In the genomic region with DNA sequence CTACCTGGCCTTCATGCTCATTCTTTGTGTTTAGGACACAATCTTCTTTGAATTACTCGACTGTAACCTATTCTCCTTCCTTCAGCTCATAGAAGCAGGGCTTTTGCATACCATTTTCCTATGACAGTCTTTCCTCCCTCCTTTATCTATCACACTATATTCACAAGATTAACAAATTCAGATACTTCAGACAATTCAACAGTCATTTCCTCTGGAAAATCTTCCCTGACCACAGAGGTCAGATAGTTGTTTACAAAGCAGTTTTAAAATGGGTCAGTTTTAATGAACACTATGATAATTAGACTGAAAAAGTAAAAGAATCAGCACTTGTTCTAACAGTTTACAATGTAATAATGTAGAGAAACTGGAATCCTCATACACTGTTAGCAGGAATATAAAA, we compare ENCODE assay signal across 23 cellular contexts. TPM values are rescaled to one million over a fixed set of nuclear protein-coding genes. Genes with fewer than 3 reads are reported as not detected.
DNase-seq lines count a peak whose midpoint lies in the region; ATAC-seq, FAIRE-seq and TF ChIP-seq lines count a peak whose summit lies in the region.
"Had no signal": no experiment of that assay in that cellular context is flagged by ENCODE, and none has a peak within 500 bp of the region (broad histone marks: within the 10 kb centered on the region; RNA-seq: fewer than 3 reads in every experiment).

No MANE protein-coding gene starts in this region.

- H3K36me3 Mint-ChIP-seq in activated CD4-positive, alpha-beta T cell treated with anti-CD3 and anti-CD28 coated beads, Interleukin-2, amount 10 ng/mL, durations not matched to agents 24 days and 14 days (ENCODE audit: low read depth): peaks cover 29% of the 10 kb centered on the region

- POLR2A ChIA-PET in endothelial cell of umbilical vein (lab: Charles Lee): no interaction called here

- peak overlapping the region; percentile 39 for H3K27ac Mint-ChIP-seq in activated CD4-positive, alpha-beta T cell treated with anti-CD3 and anti-CD28 coated beads, Interleukin-2, amount 10 ng/mL, durations not matched to agents 24 days and 14 days
- H3K27ac Mint-ChIP-seq: H9 had no signal

- H2AFZ ChIP-seq in SU-DHL-6 (ENCODE audit: low read depth, low read length, severe bottlenecking): no peak overlapping the region
- H2AFZ ChIP-seq in endothelial cell of umbilical vein (ENCODE audit: low read depth, low read length): no peak overlapping the region

- H3K9me3 Mint-ChIP-seq in activated CD4-positive, alpha-beta T cell treated with anti-CD3 and anti-CD28 coated beads, Interleukin-2, amount 10 ng/mL, durations not matched to agents 24 days and 14 days: peaks cover 1% of the 10 kb centered on the region
- H3K9me3 Mint-ChIP-seq: naive B cell had no signal

- H4K20me1 ChIP-seq in SU-DHL-6 (ENCODE audit: low read depth, low read length) (peaks cover 16% of the 10 kb centered on the region), endothelial cell of umbilical vein (replicated peaks; ENCODE audit: control insufficient read depth, extremely low read depth, insufficient read depth, low read length) (no peaks in the 10 kb centered on the region)

- H3K36me3 ChIP-seq in SU-DHL-6 (ENCODE audit: low read length): peaks cover 45% of the 10 kb centered on the region
- H3K36me3 ChIP-seq in endothelial cell of umbilical vein (ENCODE audit: control insufficient read depth in 2 of 2, extremely low read depth in 1 of 2, insufficient read depth in 2 of 2, low read length in 2 of 2): peaks cover 0 to under 1% of the 10 kb centered on the region in 2 experiments

- H3K9me3 ChIP-seq in SU-DHL-6 (ENCODE audit: insufficient read depth, low read length) (peaks cover 6% of the 10 kb centered on the region; the same call in 1 of the 2 replicates), endothelial cell of umbilical vein (replicated peaks; ENCODE audit: control insufficient read depth, insufficient read depth, low read length) (no peaks in the 10 kb centered on the region)
- H3K9me3 ChIP-seq: heart left ventricle, tibial artery had no signal

- H3K9ac ChIP-seq in SU-DHL-6 (ENCODE audit: low read length) (no peak overlapping the region), endothelial cell of umbilical vein (replicated peaks; ENCODE audit: extremely low read depth, insufficient read depth, low read length) (no peak overlapping the region)

- TF ChIP-seq CTCF in SU-DHL-6 (IDR thresholded peaks at IDR 0.05; ENCODE audit: insufficient read depth, low read length, poor library complexity, severe bottlenecking): no peak
- TF ChIP-seq CTCF in endothelial cell of umbilical vein (IDR thresholded peaks at IDR 0.05; ENCODE audit: extremely low read depth in 1 of 2, insufficient read depth in 1 of 2, low read depth in 1 of 2, low read length in 2 of 2): no peak

- FAIRE-seq in H54 (lab: Jason Lieb, UNC) (peak; percentile 80), endothelial cell of umbilical vein (lab: Jason Lieb, UNC) (no peak)

- ATAC-seq in GM21723 (IDR thresholded peaks at IDR 0.05; ENCODE audit: unreplicated experiment): no peak
- ATAC-seq: heart left ventricle; Right ventricle myocardium inferior; stimulated activated naive CD8-positive, alpha-beta T cell treated with anti-CD3 and anti-CD28 coated beads, Interleukin-15, amount 100 ng/mL, for 72 hours had no signal

- peaks cover 6% of the 10 kb centered on the region; the same call in 1 of the 2 replicates for H3F3A ChIP-seq in SU-DHL-6 (ENCODE audit: insufficient read depth)

- intact Hi-C loops in activated CD4-positive, alpha-beta T cell treated with anti-CD3 and anti-CD28 coated beads, Interleukin-2, amount 10 ng/mL, durations not matched to agents 24 days and 14 days (cut with micrococcal nuclease): no loop called here
- intact Hi-C loops in endothelial cell of umbilical vein (cut with micrococcal nuclease): no loop called here

- H3K27me3 Mint-ChIP-seq in activated CD4-positive, alpha-beta T cell treated with anti-CD3 and anti-CD28 coated beads, Interleukin-2, amount 10 ng/mL, durations not matched to agents 24 days and 14 days: no peaks in the 10 kb centered on the region
- H3K27me3 Mint-ChIP-seq: naive B cell; stimulated activated naive CD8-positive, alpha-beta T cell treated with anti-CD3 and anti-CD28 coated beads, Interleukin-15, amount 100 ng/mL, for 72 hours had no signal

- DNase-seq in activated CD4-positive, alpha-beta T cell treated with anti-CD3 and anti-CD28 coated beads, Interleukin-2, amount 10 ng/mL, durations not matched to agents 24 days and 14 days: no peak
- no peak for DNase-seq in activated CD4-positive, alpha-beta T cell treated with anti-CD3 and anti-CD28 coated beads for 1 hour
- DNase-seq in H54 (ENCODE audit: insufficient read length, low spot score): no peak
- peak; percentile 6 for DNase-seq in endothelial cell of umbilical vein (ENCODE audit: low read depth, low spot score)
- DNase-seq in DMS 273 (lab: John Stamatoyannopoulos, UW; ENCODE audit: unreplicated experiment): no peak
- no peak for DNase-seq in activated naive CD4-positive, alpha-beta T cell (lab: John Stamatoyannopoulos, UW)
- DNase-seq: activated CD4-positive, alpha-beta T cell treated with anti-CD3 and anti-CD28 coated beads for 48 hours; activated CD8-positive, alpha-beta memory T cell treated with anti-CD3 and anti-CD28 coated beads, Interleukin-2, amount 50 U/mL, for 4 hours; activated naive CD4-positive, alpha-beta T cell treated with Interleukin-2 at 50 U/mL for 16 hours; aorta; caudate nucleus; H9; heart left ventricle; naive B cell; NCI-H1694 treated with DMSO at 0.1 percent for 48 hours; NCI-H2171 treated with DMSO at 0.1 percent for 48 hours; NCI-H524 treated with DMSO at 0.1 percent for 48 hours; stimulated activated CD4-positive, alpha-beta T cell treated with anti-CD3 and anti-CD28 coated beads, Interleukin-4, amount 100 ng/mL, for 24 hours; stimulated activated naive CD8-positive, alpha-beta T cell treated with anti-CD3 and anti-CD28 coated beads, Interleukin-15, amount 100 ng/mL, for 72 hours; tibial artery had no signal

- peak overlapping the region; percentile 27 for H3K27ac ChIP-seq in SU-DHL-6 (ENCODE audit: low read depth, low read length)
- no peak overlapping the region for H3K27ac ChIP-seq in endothelial cell of umbilical vein (ENCODE audit: insufficient read depth, low read depth, low read length)
- H3K27ac ChIP-seq: heart left ventricle, tibial artery had no signal

- H3K4me3 Mint-ChIP-seq in activated CD4-positive, alpha-beta T cell treated with anti-CD3 and anti-CD28 coated beads, Interleukin-2, amount 10 ng/mL, durations not matched to agents 24 days and 14 days: no peak overlapping the region
- H3K4me3 Mint-ChIP-seq: H9; stimulated activated naive CD8-positive, alpha-beta T cell treated with anti-CD3 and anti-CD28 coated beads, Interleukin-15, amount 100 ng/mL, for 72 hours had no signal

- dilution Hi-C loops in endothelial cell of umbilical vein (cut with MboI; ENCODE audit: extremely low pct_ligation_motif_present, low sequenced_read_pairs): no loop called here

- H3K9me2 ChIP-seq in SU-DHL-6 (replicated peaks; ENCODE audit: insufficient read depth, low read length): no peaks in the 10 kb centered on the region

- no TSS peak for BruUV-seq in endothelial cell of umbilical vein (replicated peaks; lab: Mats Ljungman, UMichigan)

- H3K4me1 ChIP-seq in endothelial cell of umbilical vein (ENCODE audit: control insufficient read depth, extremely low read depth, insufficient read depth, low read length): peaks cover 25% of the 10 kb centered on the region

- peak overlapping the region; percentile 89 for H3K4me2 ChIP-seq in SU-DHL-6 (ENCODE audit: low read depth, low read length, poor library complexity, severe bottlenecking)
- H3K4me2 ChIP-seq in endothelial cell of umbilical vein (ENCODE audit: insufficient read depth, low read length): peak overlapping the region; percentile 24

- H3K79me2 ChIP-seq in SU-DHL-6 (ENCODE audit: insufficient read depth, low read length): peaks cover 81% of the 10 kb centered on the region
- H3K79me2 ChIP-seq in endothelial cell of umbilical vein (ENCODE audit: control insufficient read depth, insufficient read depth, low read length): peaks cover 49% of the 10 kb centered on the region

- CTCF ChIA-PET in endothelial cell of umbilical vein (lab: Charles Lee): no interaction called here

- H3K4me3 ChIP-seq in SU-DHL-6 (ENCODE audit: insufficient read depth, low read length, poor library complexity, severe bottlenecking) (no peak overlapping the region), endothelial cell of umbilical vein (replicated peaks in 1 of 3; ENCODE audit: insufficient read depth in 1 of 3, low read depth in 1 of 3, low read length in 3 of 3) (no peak overlapping the region)
- H3K4me3 ChIP-seq: heart left ventricle, tibial artery had no signal

- H3K4me1 Mint-ChIP-seq in activated CD4-positive, alpha-beta T cell treated with anti-CD3 and anti-CD28 coated beads, Interleukin-2, amount 10 ng/mL, durations not matched to agents 24 days and 14 days: peaks cover 25% of the 10 kb centered on the region

- no peaks in the 10 kb centered on the region for H3K9me1 ChIP-seq in endothelial cell of umbilical vein (replicated peaks; ENCODE audit: control insufficient read depth, extremely low read depth, insufficient read depth, low read length)

- TF ChIP-seq POLR2A in H54 (IDR thresholded peaks at IDR 0.05; ENCODE audit: low read depth, low read length) (no peak), endothelial cell of umbilical vein (IDR thresholded peaks at IDR 0.05; ENCODE audit: low read depth, low read length) (no peak)

- H3K27me3 ChIP-seq in SU-DHL-6 (ENCODE audit: low read length): no peaks in the 10 kb centered on the region
- no peaks in the 10 kb centered on the region for H3K27me3 ChIP-seq in endothelial cell of umbilical vein (ENCODE audit: control insufficient read depth in 2 of 2, insufficient read depth in 2 of 2, low read length in 2 of 2)
- H3K27me3 ChIP-seq: heart left ventricle, tibial artery had no signal

RNA-seq across cellular contexts. Expression of a gene that starts 4.3 kb away (rescaled TPM):
- total RNA-seq in activated CD4-positive, alpha-beta T cell treated with anti-CD3 and anti-CD28 coated beads, Interleukin-2, amount 10 ng/mL, durations not matched to agents 24 days and 14 days: 19.9 and 23.1 TPM in 2 replicates
- total RNA-seq in endothelial cell of umbilical vein: 16.1 and 18.6 TPM in 2 replicates
- 5.1 and 5.3 TPM in 2 replicates for polyA plus RNA-seq in endothelial cell of umbilical vein
- polyA plus RNA-seq in endothelial cell of umbilical vein (2011; cell fraction: cytosol; rRNA removed): 8.2 and 9.9 TPM in 2 replicates
- polyA plus RNA-seq in endothelial cell of umbilical vein (2011; cell fraction: nucleus; rRNA removed): 9.8 and 10.0 TPM in 2 replicates
- 12.3 and 12.8 TPM in 2 replicates for polyA plus RNA-seq in endothelial cell of umbilical vein (2012)
- 4.4 and 5.6 TPM in 2 replicates for polyA minus RNA-seq in endothelial cell of umbilical vein
- polyA minus RNA-seq in endothelial cell of umbilical vein (2011; cell fraction: cytosol; rRNA and poly(A)+ RNA removed): 21.3 TPM
- polyA minus RNA-seq in endothelial cell of umbilical vein (2011; cell fraction: nucleus; rRNA and poly(A)+ RNA removed): 6.4 and 11.0 TPM in 2 replicates

RNA-seq across cellular contexts. Expression of a gene that starts 58.8 kb away (rescaled TPM):
- total RNA-seq in activated CD4-positive, alpha-beta T cell treated with anti-CD3 and anti-CD28 coated beads, Interleukin-2, amount 10 ng/mL, durations not matched to agents 24 days and 14 days: 45.7 and 47.0 TPM in 2 replicates
- 36.9 and 37.9 TPM in 2 replicates for total RNA-seq in endothelial cell of umbilical vein
- polyA plus RNA-seq in endothelial cell of umbilical vein: 12.2 and 15.6 TPM in 2 replicates
- polyA plus RNA-seq in endothelial cell of umbilical vein (2011; cell fraction: cytosol; rRNA removed): 16.1 and 16.4 TPM in 2 replicates
- polyA plus RNA-seq in endothelial cell of umbilical vein (2011; cell fraction: nucleus; rRNA removed): 16.7 and 22.2 TPM in 2 replicates
- polyA plus RNA-seq in endothelial cell of umbilical vein (2012): 37.5 and 56.5 TPM in 2 replicates
- polyA minus RNA-seq in endothelial cell of umbilical vein: 29.1 and 34.2 TPM in 2 replicates
- 24.7 TPM for polyA minus RNA-seq in endothelial cell of umbilical vein (2011; cell fraction: cytosol; rRNA and poly(A)+ RNA removed)
- 24.5 and 30.3 TPM in 2 replicates for polyA minus RNA-seq in endothelial cell of umbilical vein (2011; cell fraction: nucleus; rRNA and poly(A)+ RNA removed)
